In genomic region chr22:30985561-30986208, GRCh38 we compare ENCODE assay signal across 17 cellular contexts.
"Had no signal": no experiment of that assay in that cellular context is flagged by ENCODE, and none has a peak within 500 bp of the region (broad histone marks: within the 10 kb centered on the region; RNA-seq: fewer than 3 reads in every experiment).

No MANE protein-coding gene starts in this region.

- H3K27ac ChIP-seq: coronary artery, esophagus squamous epithelium had no signal

- H3K4me3 Mint-ChIP-seq: activated naive CD8-positive, alpha-beta T cell treated with anti-CD3 and anti-CD28 coated beads, Interleukin-2, amount 10 ng/mL, durations not matched to agents 7 days and 5 days; brain; natural killer cell treated with Interleukin-12 subunit alpha and Interleukin-12 subunit beta and Interleukin-15 and Interleukin-18, amount 100 ng/mL, for 72 hours; stimulated activated memory B cell treated with anti-CD40 and anti-IgM and Interleukin-4, amounts not matched to agents 10 μg/mL and 1 μg/mL and 100 μg/mL, for 72 hours had no signal

- H3K4me3 ChIP-seq: coronary artery, esophagus squamous epithelium, tibial artery had no signal

- H3K36me3 Mint-ChIP-seq: activated naive CD8-positive, alpha-beta T cell treated with anti-CD3 and anti-CD28 coated beads, Interleukin-2, amount 10 ng/mL, durations not matched to agents 7 days and 5 days; stimulated activated memory B cell treated with anti-CD40 and anti-IgM and Interleukin-4, amounts not matched to agents 10 μg/mL and 1 μg/mL and 100 μg/mL, for 72 hours had no signal

- H3K36me3 ChIP-seq: esophagus squamous epithelium had no signal

- H3K27me3 ChIP-seq: esophagus squamous epithelium, tibial artery had no signal

- DNase-seq: activated CD4-positive, alpha-beta T cell treated with anti-CD3 and anti-CD28 coated beads for 1 hour; activated CD4-positive, alpha-beta T cell treated with anti-CD3 and anti-CD28 coated beads, Interleukin-2, amount 50 U/mL, for 4 hours; activated naive CD4-positive, alpha-beta T cell; activated naive CD8-positive, alpha-beta T cell treated with anti-CD3 and anti-CD28 coated beads, Interleukin-2, amount 10 ng/mL, durations not matched to agents 7 days and 5 days; activated T-cell treated with anti-CD3 and anti-CD28 coated beads for 4 hours; central memory CD4-positive, alpha-beta T cell; esophagus squamous epithelium; hippocampal formation; posterior cingulate gyrus; stimulated activated CD4-positive, alpha-beta T cell treated with anti-CD3 and anti-CD28 coated beads, Interleukin-2, amount 100 ng/mL, for 48 hours; tibial artery had no signal

- H3K27ac Mint-ChIP-seq: activated naive CD8-positive, alpha-beta T cell treated with anti-CD3 and anti-CD28 coated beads, Interleukin-2, amount 10 ng/mL, durations not matched to agents 7 days and 5 days; brain; natural killer cell treated with Interleukin-12 subunit alpha and Interleukin-12 subunit beta and Interleukin-15 and Interleukin-18, amount 100 ng/mL, for 72 hours; stimulated activated memory B cell treated with anti-CD40 and anti-IgM and Interleukin-4, amounts not matched to agents 10 μg/mL and 1 μg/mL and 100 μg/mL, for 72 hours had no signal

- H3K27me3 Mint-ChIP-seq: natural killer cell treated with Interleukin-12 subunit alpha and Interleukin-12 subunit beta and Interleukin-15 and Interleukin-18, amount 100 ng/mL, for 72 hours; stimulated activated memory B cell treated with anti-CD40 and anti-IgM and Interleukin-4, amounts not matched to agents 10 μg/mL and 1 μg/mL and 100 μg/mL, for 72 hours had no signal

- H3K4me1 ChIP-seq: esophagus squamous epithelium had no signal

- H3K4me1 Mint-ChIP-seq: activated naive CD8-positive, alpha-beta T cell treated with anti-CD3 and anti-CD28 coated beads, Interleukin-2, amount 10 ng/mL, durations not matched to agents 7 days and 5 days; brain; stimulated activated memory B cell treated with anti-CD40 and anti-IgM and Interleukin-4, amounts not matched to agents 10 μg/mL and 1 μg/mL and 100 μg/mL, for 72 hours had no signal

- FAIRE-seq: endothelial cell of umbilical vein, urothelium cell line had no signal
